In the genomic region with DNA sequence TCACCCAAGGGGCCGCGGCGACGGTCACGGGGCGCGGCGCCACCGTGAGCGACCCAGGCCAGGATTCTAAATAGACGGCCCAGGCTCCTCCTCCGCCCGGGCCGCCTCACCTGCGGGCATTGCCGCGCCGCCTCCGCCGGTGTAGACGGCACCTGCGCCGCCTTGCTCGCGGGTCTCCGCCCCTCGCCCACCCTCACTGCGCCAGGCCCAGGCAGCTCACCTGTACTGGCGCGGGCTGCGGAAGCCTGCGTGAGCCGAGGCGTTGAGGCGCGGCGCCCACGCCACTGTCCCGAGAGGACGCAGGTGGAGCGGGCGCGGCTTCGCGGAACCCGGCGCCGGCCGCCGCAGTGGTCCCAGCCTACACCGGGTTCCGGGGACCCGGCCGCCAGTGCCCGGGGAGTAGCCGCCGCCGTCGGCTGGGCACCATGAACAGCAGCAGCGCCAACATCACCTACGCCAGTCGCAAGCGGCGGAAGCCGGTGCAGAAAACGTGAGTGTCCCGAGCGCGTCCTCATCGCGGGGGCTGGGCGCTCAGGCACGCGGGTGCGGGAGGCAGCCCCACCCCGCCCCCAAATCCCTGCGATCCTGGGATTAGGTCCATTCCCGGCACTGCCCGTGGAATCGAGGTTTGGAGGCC, we compare ENCODE assay signal across 8 cellular contexts. TPM values are rescaled to one million over a fixed set of nuclear protein-coding genes. Genes with fewer than 3 reads are reported as not detected.
DNase-seq lines count a peak whose midpoint lies in the region; ATAC-seq and TF ChIP-seq lines count a peak whose summit lies in the region.

No MANE protein-coding gene starts in this region.

- peaks cover 0 to 13% (median 0%) of the 10 kb centered on the region in 9 donors for H3K9me3 Mint-ChIP-seq in naive thymus-derived CD8-positive, alpha-beta T cell
- H3K9me3 Mint-ChIP-seq in stimulated activated naive B cell treated with anti-CD40 and anti-IgM and Interleukin-4, amounts not matched to agents 10 μg/mL and 1 μg/mL and 100 μg/mL, for 72 hours: peaks cover 7 to 9% of the 10 kb centered on the region in 2 donors

- H3K36me3 Mint-ChIP-seq in naive thymus-derived CD8-positive, alpha-beta T cell: no peaks in the 10 kb centered on the region
- peaks cover 3 to 7% of the 10 kb centered on the region in 2 donors for H3K36me3 Mint-ChIP-seq in stimulated activated naive B cell treated with anti-CD40 and anti-IgM and Interleukin-4, amounts not matched to agents 10 μg/mL and 1 μg/mL and 100 μg/mL, for 72 hours

- POLR2A ChIA-PET in naive thymus-derived CD8-positive, alpha-beta T cell (lab: Charles Lee): interaction anchor here (1.0 kb wide), 1 partner anchor 71 kb away, joined by 3 read pairs; no protein-coding TSS in a partner anchor

- DNase-seq in GM10266 (ENCODE audit: extremely low spot score) (peak; percentile 30), HCEC 1CT (peak; percentile 31), NCI-H1105 (lab: John Stamatoyannopoulos, UW) (peak; percentile 63), epithelial cell of proximal tubule (ENCODE audit: low read depth) (no peak), dedifferentiated amniotic fluid mesenchymal stem cell (ENCODE audit: extremely low spot score) (no peak)
- DNase-seq in activated CD8-positive, alpha-beta memory T cell treated with anti-CD3 and anti-CD28 coated beads, Interleukin-2, amount 50 U/mL, for 4 hours: peak; percentile 63
- peak in 9 of 10 donors; percentile 51 to 77 (median 57) for DNase-seq in naive thymus-derived CD8-positive, alpha-beta T cell
- DNase-seq in stimulated activated naive B cell treated with anti-CD40 and anti-IgM and Interleukin-4, amounts not matched to agents 10 μg/mL and 1 μg/mL and 100 μg/mL, for 72 hours: peak; percentile 57

- no peaks in the 10 kb centered on the region for H3K27me3 Mint-ChIP-seq in naive thymus-derived CD8-positive, alpha-beta T cell
- no peaks in the 10 kb centered on the region for H3K27me3 Mint-ChIP-seq in stimulated activated naive B cell treated with anti-CD40 and anti-IgM and Interleukin-4, amounts not matched to agents 10 μg/mL and 1 μg/mL and 100 μg/mL, for 72 hours

- peaks cover 19 to 47% (median 27%) of the 10 kb centered on the region in 4 donors for H3K4me1 Mint-ChIP-seq in naive thymus-derived CD8-positive, alpha-beta T cell
- peaks cover 23 to 24% of the 10 kb centered on the region in 2 donors for H3K4me1 Mint-ChIP-seq in stimulated activated naive B cell treated with anti-CD40 and anti-IgM and Interleukin-4, amounts not matched to agents 10 μg/mL and 1 μg/mL and 100 μg/mL, for 72 hours

- H3K4me3 ChIP-seq in epithelial cell of proximal tubule (ENCODE audit: low read depth, low read length): peak overlapping the region; percentile 76

- peak overlapping the region; percentile 88 to 100 (median 94) for H3K4me3 Mint-ChIP-seq in naive thymus-derived CD8-positive, alpha-beta T cell
- peak overlapping the region; percentile 87 to 91 for H3K4me3 Mint-ChIP-seq in stimulated activated naive B cell treated with anti-CD40 and anti-IgM and Interleukin-4, amounts not matched to agents 10 μg/mL and 1 μg/mL and 100 μg/mL, for 72 hours

- peak; percentile 66 to 68 for ATAC-seq in naive thymus-derived CD8-positive, alpha-beta T cell
- ATAC-seq in stimulated activated naive B cell treated with anti-CD40 and anti-IgM and Interleukin-4, amounts not matched to agents 10 μg/mL and 1 μg/mL and 100 μg/mL, for 72 hours (replicated peaks): peak; percentile 60

- no peak for TF ChIP-seq CTCF in GM10266 (IDR thresholded peaks at IDR 0.05; ENCODE audit: control insufficient read depth, insufficient read depth, low read depth, missing control alignments)
- no peak for TF ChIP-seq CTCF in epithelial cell of proximal tubule (conservative IDR thresholded peaks at IDR 0.05; ENCODE audit: low read depth, low read length)

- peak overlapping the region; percentile 78 to 96 (median 92) for H3K27ac Mint-ChIP-seq in naive thymus-derived CD8-positive, alpha-beta T cell
- peak overlapping the region; percentile 42 for H3K27ac Mint-ChIP-seq in stimulated activated naive B cell treated with anti-CD40 and anti-IgM and Interleukin-4, amounts not matched to agents 10 μg/mL and 1 μg/mL and 100 μg/mL, for 72 hours

RNA-seq across cellular contexts. Expression of gene AHR, which starts 0.5 kb away (rescaled TPM):
- total RNA-seq in epithelial cell of proximal tubule: 53.6 and 59.1 TPM in 2 replicates
- 10 to 100 TPM; 13.5 to 14.2 TPM for total RNA-seq in naive thymus-derived CD8-positive, alpha-beta T cell
- polyA plus RNA-seq in naive thymus-derived CD8-positive, alpha-beta T cell: 1 to 10 TPM; 2.2 to 3.5 (median 3.3) TPM

Comparison
In these comparisons a context has a peak if more than half of its experiments do, and no peak if none do; other contexts are left out.
1. DNase-seq: peak in GM10266 (single experiment), HCEC 1CT (single experiment), NCI-H1105 (single experiment), activated CD8-positive, alpha-beta memory T cell treated with anti-CD3 and anti-CD28 coated beads, Interleukin-2, amount 50 U/mL, for 4 hours (single experiment), naive thymus-derived CD8-positive, alpha-beta T cell (9 of 10) and stimulated activated naive B cell treated with anti-CD40 and anti-IgM and Interleukin-4, amounts not matched to agents 10 μg/mL and 1 μg/mL and 100 μg/mL, for 72 hours (single experiment); none in epithelial cell of proximal tubule (single experiment) and dedifferentiated amniotic fluid mesenchymal stem cell (single experiment).